ENCODE assay signal across 8 cellular contexts in the genomic region with DNA sequence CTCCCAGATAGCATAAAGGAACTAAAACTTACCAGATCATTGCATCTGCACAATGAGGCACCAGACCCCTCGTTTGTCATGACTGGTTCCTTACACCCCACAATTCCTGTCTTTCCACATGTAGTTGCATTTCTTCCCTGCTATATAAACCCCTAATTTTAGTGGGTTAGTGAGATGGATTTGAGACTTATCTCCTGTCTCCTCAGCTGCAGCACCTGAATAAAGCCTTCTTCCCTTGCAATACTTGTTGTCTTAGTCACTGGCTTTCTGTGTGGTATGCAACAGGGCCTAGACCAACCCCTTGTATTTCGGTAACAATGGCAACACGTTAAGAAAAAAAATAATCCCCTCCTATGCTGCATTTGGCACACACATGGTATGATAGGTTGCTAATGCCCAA.
"Had no signal": no experiment of that assay in that cellular context is flagged by ENCODE, and none has a peak within 500 bp of the region (broad histone marks: within the 10 kb centered on the region; RNA-seq: fewer than 3 reads in every experiment).

No MANE protein-coding gene starts in this region.

- H3K4me3 ChIP-seq: GM23338 had no signal

- H3K9me3 Mint-ChIP-seq: GM23338 had no signal

- H3K27ac ChIP-seq: KMS-11 had no signal

- H3K4me2 ChIP-seq: GM23338, KMS-11 had no signal

- FAIRE-seq: H1, H54 had no signal

- H3K27ac Mint-ChIP-seq: GM23338 had no signal

- H2AFZ ChIP-seq: GM23338 had no signal

- H3K4me1 Mint-ChIP-seq: GM23338, H9 had no signal

- H3K4me3 Mint-ChIP-seq: GM23338, H9 had no signal

- DNase-seq: H9, HCEC 1CT, IMR-90, KBM-7 had no signal

- H3K9ac ChIP-seq: KMS-11 had no signal

- ATAC-seq: GM23338 had no signal
